In genomic region chr19:42249769-42250168, GRCh38 we compare ENCODE assay signal across 2 cellular contexts.
TF ChIP-seq lines count a peak whose summit lies in the region.

No MANE protein-coding gene starts in this region.

TF ChIP-seq in SK-N-SH, 30 proteins besides CTCF, POLR2A, EP300 and RAD21 (continued from another document):
- no peak for TF ChIP-seq REST (IDR thresholded peaks at IDR 0.05; ENCODE audit: low read depth, low read length)
- TF ChIP-seq TCF12 (IDR thresholded peaks at IDR 0.05): no peak
- TF ChIP-seq ZBTB33 (IDR thresholded peaks at IDR 0.05; ENCODE audit: borderline replicate concordance, low read depth): no peak
- no peak for TF ChIP-seq PBX3 (IDR thresholded peaks at IDR 0.05)
- TF ChIP-seq POLR2AphosphoS5 (IDR thresholded peaks at IDR 0.05; ENCODE audit: low read depth, low read length): no peak
- TF ChIP-seq FOXJ3 (CRISPR knock-in tag; IDR thresholded peaks at IDR 0.05): no peak
- no peak for TF ChIP-seq RCOR1 (IDR thresholded peaks at IDR 0.05; ENCODE audit: low read length)
- TF ChIP-seq NFIC (IDR thresholded peaks at IDR 0.05; ENCODE audit: borderline replicate concordance): no peak
- no peak for TF ChIP-seq IRF3 (IDR thresholded peaks at IDR 0.05; ENCODE audit: low read depth, low read length)
- TF ChIP-seq SMC3 (IDR thresholded peaks at IDR 0.05; ENCODE audit: low read depth, low read length): no peak
- no peak for TF ChIP-seq TEAD4 (IDR thresholded peaks at IDR 0.05; ENCODE audit: borderline replicate concordance, insufficient read depth)
- no peak for TF ChIP-seq RXRA (IDR thresholded peaks at IDR 0.05; ENCODE audit: borderline replicate concordance, low read depth)
- no peak for TF ChIP-seq FOSL2 (IDR thresholded peaks at IDR 0.05; ENCODE audit: borderline replicate concordance, low read depth)

TF ChIP-seq in SK-N-SH treated with all-trans-retinoic acid at 6 μM for 48 hours, 23 proteins besides CTCF, POLR2A, EP300 and RAD21 (continued from another document):
- TF ChIP-seq CREB5 (CRISPR knock-in tag; IDR thresholded peaks at IDR 0.05; ENCODE audit: low read depth) (no peak), ARNTL (CRISPR knock-in tag; IDR thresholded peaks at IDR 0.05; ENCODE audit: borderline replicate concordance, low read depth) (no peak), ZNF70 (CRISPR knock-in tag; IDR thresholded peaks at IDR 0.05) (no peak), TOX (CRISPR knock-in tag; IDR thresholded peaks at IDR 0.05; ENCODE audit: borderline replicate concordance) (no peak), GLIS3 (CRISPR knock-in tag; IDR thresholded peaks at IDR 0.05) (no peak), ZFP3 (CRISPR knock-in tag; IDR thresholded peaks at IDR 0.05) (no peak)
